2 cellular contexts compared by ENCODE assay signal in genomic region chr11:65113361-65113756, GRCh38.
TF ChIP-seq lines count a peak whose summit lies in the region.

No MANE protein-coding gene starts in this region.

TF ChIP-seq in SK-N-SH, 30 proteins besides CTCF, POLR2A, EP300 and RAD21 (continued from another document):
- TF ChIP-seq REST (IDR thresholded peaks at IDR 0.05; ENCODE audit: low read depth, low read length) (no peak), NFIC (IDR thresholded peaks at IDR 0.05; ENCODE audit: borderline replicate concordance) (peak; percentile 33; the same call in 1 of the 2 replicates), TAF1 (IDR thresholded peaks at IDR 0.05; ENCODE audit: borderline replicate concordance, low read depth, low read length) (no peak), MXI1 (IDR thresholded peaks at IDR 0.05; ENCODE audit: low read depth, low read length) (no peak)
TF ChIP-seq in SK-N-SH: peak in this region for 1.

TF ChIP-seq in SK-N-SH treated with all-trans-retinoic acid at 6 μM for 48 hours, 23 proteins besides CTCF, POLR2A, EP300 and RAD21 (continued from another document):
- no peak for TF ChIP-seq ARNTL (CRISPR knock-in tag; IDR thresholded peaks at IDR 0.05; ENCODE audit: borderline replicate concordance, low read depth)
- no peak for TF ChIP-seq POU6F1 (CRISPR knock-in tag; IDR thresholded peaks at IDR 0.05; ENCODE audit: borderline replicate concordance, low read depth)
- no peak for TF ChIP-seq TSHZ2 (CRISPR knock-in tag; IDR thresholded peaks at IDR 0.05)
- TF ChIP-seq GLIS3 (CRISPR knock-in tag; IDR thresholded peaks at IDR 0.05): no peak
- TF ChIP-seq ESRRG (CRISPR knock-in tag; IDR thresholded peaks at IDR 0.05): no peak
- TF ChIP-seq ZC3H10 (CRISPR knock-in tag; IDR thresholded peaks at IDR 0.05): no peak
- TF ChIP-seq BACH2 (CRISPR knock-in tag; IDR thresholded peaks at IDR 0.05; ENCODE audit: borderline replicate concordance): no peak
- no peak for TF ChIP-seq TOX (CRISPR knock-in tag; IDR thresholded peaks at IDR 0.05; ENCODE audit: borderline replicate concordance)
- no peak for TF ChIP-seq PPARA (CRISPR knock-in tag; IDR thresholded peaks at IDR 0.05; ENCODE audit: borderline replicate concordance)
TF ChIP-seq in SK-N-SH treated with all-trans-retinoic acid at 6 μM for 48 hours: peak in this region for 0.
